Comparison of ENCODE assay signal across 24 cellular contexts in genomic region chr1:83123019-83123418, GRCh38.
"Had no signal": no experiment of that assay in that cellular context is flagged by ENCODE, and none has a peak within 500 bp of the region (broad histone marks: within the 10 kb centered on the region; RNA-seq: fewer than 3 reads in every experiment).

No MANE protein-coding gene starts in this region.

- DNase-seq: activated CD4-positive, alpha-beta memory T cell treated with anti-CD3 and anti-CD28 coated beads, Interleukin-2, amount 10 ng/mL, durations not matched to agents 7 days and 5 days; activated CD4-positive, alpha-beta T cell treated with anti-CD3 and anti-CD28 coated beads for 36 hours; activated CD4-positive, alpha-beta T cell treated with anti-CD3 and anti-CD28 coated beads, Interleukin-2, amount 10 ng/mL, durations not matched to agents 7 days and 5 days; activated CD4-positive, alpha-beta T cell treated with anti-CD3 and anti-CD28 coated beads, Interleukin-2, amount 50 U/mL, for 4 hours; activated CD4-positive, CD25-positive, alpha-beta regulatory T cell; activated CD4-positive, CD25-positive, alpha-beta regulatory T cell treated with anti-CD3 and anti-CD28 coated beads, Interleukin-2, amount 50 U/mL, for 72 hours; activated CD8-positive, alpha-beta memory T cell treated with anti-CD3 and anti-CD28 coated beads, Interleukin-2, amount 50 U/mL, for 48 hours; activated gamma-delta T cell; activated naive CD4-positive, alpha-beta T cell; activated naive CD4-positive, alpha-beta T cell treated with anti-CD3 and anti-CD28 coated beads, Interleukin-2, amount 10 ng/mL, durations not matched to agents 7 days and 5 days; activated naive CD8-positive, alpha-beta T cell treated with anti-CD3 and anti-CD28 coated beads, Interleukin-2, amount 10 ng/mL, durations not matched to agents 7 days and 5 days; activated T-cell treated with anti-CD3 and anti-CD28 coated beads for 4 hours; activated T-cell treated with anti-CD3 and anti-CD28 coated beads, Interleukin-2, amount 50 U/mL, for 24 hours; activated T-cell treated with anti-CD3 and anti-CD28 coated beads, Interleukin-2, amount 50 U/mL, for 72 hours; central memory CD4-positive, alpha-beta T cell; cerebellar nuclear complex; colonic mucosa; effector CD8-positive, alpha-beta T cell; esophagus squamous epithelium; foreskin melanocyte; glutamatergic neuron; heart left ventricle; T-helper 2 cell had no signal

- FAIRE-seq: endothelial cell of umbilical vein had no signal
